20 cellular contexts compared by ENCODE assay signal in the genomic region with DNA sequence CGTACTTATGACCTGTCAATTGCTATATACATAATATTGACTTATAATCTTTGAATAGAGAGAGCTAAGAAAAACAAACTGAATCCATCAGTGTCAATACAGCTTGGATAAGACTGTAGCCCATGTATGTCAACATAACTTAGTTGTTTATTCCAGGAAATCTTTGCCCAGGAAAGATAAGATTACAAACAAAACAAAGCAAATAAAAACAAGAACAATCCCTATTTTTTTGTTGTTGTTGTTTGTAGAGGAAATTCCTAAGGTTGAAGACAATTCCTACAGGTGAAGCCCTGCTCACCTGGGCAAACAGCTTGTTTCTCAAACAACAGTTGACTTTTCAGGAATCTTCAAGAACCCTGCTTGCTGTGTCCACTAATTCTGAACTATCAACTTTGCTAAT.
A peak's percentile ranks its signal among the peaks of the same experiment; 100 is the strongest.
DNase-seq lines count a peak whose midpoint lies in the region; ATAC-seq, FAIRE-seq and TF ChIP-seq lines count a peak whose summit lies in the region.
"Had no signal": no experiment of that assay in that cellular context is flagged by ENCODE, and none has a peak within 500 bp of the region (broad histone marks: within the 10 kb centered on the region; RNA-seq: fewer than 3 reads in every experiment).

No MANE protein-coding gene starts in this region.

- H3K4me3 Mint-ChIP-seq in GM23338 (no peak overlapping the region), astrocyte (ENCODE audit: unreplicated experiment) (no peak overlapping the region)
- H3K4me3 Mint-ChIP-seq: CD4-positive, CD25-positive, alpha-beta regulatory T cell; CD8-positive, alpha-beta T cell; HFFc6 had no signal

- peak; percentile 12 for DNase-seq in GM23338 (ENCODE audit: low spot score)
- DNase-seq in LNCaP clone FGC (ENCODE audit: low read depth) = peak; percentile 70
- no peak for DNase-seq in astrocyte (ENCODE audit: low read depth)
- peak; percentile 44 for DNase-seq in mesendoderm
- DNase-seq in coronary artery (ENCODE audit: low spot score) = no peak
- DNase-seq in foreskin keratinocyte = no peak
- no peak for DNase-seq in activated naive CD4-positive, alpha-beta T cell treated with anti-CD3 and anti-CD28 coated beads, Interleukin-2, amount 50 U/mL, for 16 hours
- DNase-seq: Caco-2; CD4-positive, CD25-positive, alpha-beta regulatory T cell; CD8-positive, alpha-beta T cell; DMS153; DMS79 treated with DMSO at 0.1 percent for 48 hours; GF-D8; HFFc6 had no signal

- no peak overlapping the region for H3K56ac ChIP-seq in mesendoderm (ENCODE audit: low read length)

- peak overlapping the region; percentile 41; the same call in 1 of the 2 replicates for H3K27ac ChIP-seq in GM23338 (ENCODE audit: low read depth)
- no peak overlapping the region for H3K27ac ChIP-seq in astrocyte (ENCODE audit: low read depth, low read length)
- H3K27ac ChIP-seq in mesendoderm (ENCODE audit: low read depth, low read length) = no peak overlapping the region
- no peak overlapping the region for H3K27ac ChIP-seq in coronary artery
- H3K27ac ChIP-seq in foreskin keratinocyte = no peak overlapping the region
- H3K27ac ChIP-seq: BLaER1, C4-2B had no signal

- H3K9me3 Mint-ChIP-seq in GM23338 (no peaks in the 10 kb centered on the region), astrocyte (ENCODE audit: unreplicated experiment) (no peaks in the 10 kb centered on the region)
- H3K9me3 Mint-ChIP-seq: CD8-positive, alpha-beta T cell; HFFc6 had no signal

- no peak overlapping the region for H3K23ac ChIP-seq in mesendoderm (ENCODE audit: low read length)

- H4K20me1 ChIP-seq in GM23338 (replicated peaks; ENCODE audit: insufficient read depth) (no peaks in the 10 kb centered on the region), astrocyte (ENCODE audit: insufficient read depth, low read length) (no peaks in the 10 kb centered on the region)
- H4K20me1 ChIP-seq: BLaER1 had no signal

- no CpG with 5 or more reads among the region's 1 CpG for WGBS in mesendoderm (ENCODE audit: extremely low coverage, insufficient coverage, low lambda C conversion rate)

- no peaks in the 10 kb centered on the region for H3K9me3 ChIP-seq in astrocyte (ENCODE audit: insufficient read depth, low read depth, low read length)
- H3K9me3 ChIP-seq: BLaER1, Caco-2, HAP-1 had no signal

- H3K9ac ChIP-seq in astrocyte (ENCODE audit: low read length) = no peak overlapping the region
- H3K9ac ChIP-seq in mesendoderm (ENCODE audit: low read length) = no peak overlapping the region
- H3K9ac ChIP-seq: BLaER1 had no signal

- no peak overlapping the region for H4K8ac ChIP-seq in mesendoderm (ENCODE audit: low read depth, low read length)

- ATAC-seq in GM23338 = no peak
- no peak for ATAC-seq in HG02981 (IDR thresholded peaks at IDR 0.05; ENCODE audit: unreplicated experiment)
- no peak for ATAC-seq in foreskin keratinocyte
- ATAC-seq: CD8-positive, alpha-beta T cell had no signal

- H3K18ac ChIP-seq in mesendoderm (ENCODE audit: low read length) = no peak overlapping the region

- H3K4me1 ChIP-seq in GM23338 (ENCODE audit: insufficient read depth) = peaks cover 42% of the 10 kb centered on the region
- H3K4me1 ChIP-seq in astrocyte (ENCODE audit: insufficient read depth, low read length) = peaks cover 10% of the 10 kb centered on the region
- H3K4me1 ChIP-seq in mesendoderm (ENCODE audit: control insufficient read depth, low read depth, low read length) = peaks cover 6% of the 10 kb centered on the region
- no peaks in the 10 kb centered on the region for H3K4me1 ChIP-seq in foreskin keratinocyte
- H3K4me1 ChIP-seq: BLaER1 had no signal

- H3K4me3 ChIP-seq in GM23338 (no peak overlapping the region), LNCaP clone FGC (ENCODE audit: low read depth, low read length) (no peak overlapping the region), astrocyte (ENCODE audit: insufficient read depth, low read depth, low read length) (no peak overlapping the region), mesendoderm (ENCODE audit: low read length) (no peak overlapping the region), coronary artery (no peak overlapping the region)
- H3K4me3 ChIP-seq: BLaER1, HAP-1 had no signal

- H3K4ac ChIP-seq in mesendoderm (ENCODE audit: low read depth, low read length) = no peak overlapping the region

- FAIRE-seq in astrocyte (lab: Jason Lieb, UNC) = peak; percentile 82
- FAIRE-seq: GM12891, GM18507 had no signal

- H2BK120ac ChIP-seq in mesendoderm (ENCODE audit: low read depth, low read length) = no peak overlapping the region

- H3K36me3 Mint-ChIP-seq in GM23338 (ENCODE audit: low read depth) (peaks cover 20% of the 10 kb centered on the region; the same call in 2 of the 3 replicates), astrocyte (ENCODE audit: low read depth, unreplicated experiment) (peaks cover 4% of the 10 kb centered on the region)
- H3K36me3 Mint-ChIP-seq: CD4-positive, CD25-positive, alpha-beta regulatory T cell; CD8-positive, alpha-beta T cell had no signal

- H3K27me3 Mint-ChIP-seq in GM23338 (ENCODE audit: insufficient read depth, low read depth, poor library complexity) (no peaks in the 10 kb centered on the region), astrocyte (ENCODE audit: low read depth, unreplicated experiment) (no peaks in the 10 kb centered on the region)
- H3K27me3 Mint-ChIP-seq: CD4-positive, CD25-positive, alpha-beta regulatory T cell had no signal

- no peak overlapping the region for H3K4me2 ChIP-seq in GM23338
- no peak overlapping the region for H3K4me2 ChIP-seq in astrocyte (ENCODE audit: low read length)
- H3K4me2 ChIP-seq in mesendoderm (ENCODE audit: low read length) = no peak overlapping the region
- H3K4me2 ChIP-seq: BLaER1 had no signal

- no peak overlapping the region for H2BK5ac ChIP-seq in mesendoderm (ENCODE audit: low read length)

- H2BK15ac ChIP-seq in mesendoderm (replicated peaks; ENCODE audit: low read depth) = no peak overlapping the region

- H4K5ac ChIP-seq in mesendoderm (ENCODE audit: low read length) = no peak overlapping the region

- no peaks in the 10 kb centered on the region for H3K9me2 ChIP-seq in GM23338 (ENCODE audit: insufficient read depth)

- peaks cover 37% of the 10 kb centered on the region for H3K4me1 Mint-ChIP-seq in GM23338
- peaks cover 8% of the 10 kb centered on the region for H3K4me1 Mint-ChIP-seq in astrocyte (ENCODE audit: low read depth, unreplicated experiment)
- H3K4me1 Mint-ChIP-seq: CD4-positive, CD25-positive, alpha-beta regulatory T cell had no signal

- H3K27me3 ChIP-seq in GM23338 (ENCODE audit: insufficient read depth) = no peaks in the 10 kb centered on the region
- H3K27me3 ChIP-seq in astrocyte (ENCODE audit: insufficient read depth, low read length) = no peaks in the 10 kb centered on the region
- H3K27me3 ChIP-seq in mesendoderm (ENCODE audit: insufficient read depth, low read length, poor library complexity) = no peaks in the 10 kb centered on the region
- no peaks in the 10 kb centered on the region for H3K27me3 ChIP-seq in foreskin keratinocyte
- H3K27me3 ChIP-seq: BLaER1 had no signal

- H3K36me3 ChIP-seq in GM23338 (ENCODE audit: insufficient read depth) (no peaks in the 10 kb centered on the region), astrocyte (ENCODE audit: insufficient read depth, low read length) (peaks cover 2% of the 10 kb centered on the region), mesendoderm (ENCODE audit: control insufficient read depth, insufficient read depth, low read length) (no peaks in the 10 kb centered on the region)
- H3K36me3 ChIP-seq: HAP-1 had no signal

- no peaks in the 10 kb centered on the region for H3F3A ChIP-seq in GM23338 (replicated peaks; ENCODE audit: low read depth)

- no peak overlapping the region for H2AK5ac ChIP-seq in mesendoderm (ENCODE audit: low read length)

- H3K79me1 ChIP-seq in mesendoderm (ENCODE audit: low read length) = no peaks in the 10 kb centered on the region

- TF ChIP-seq CTCF in GM23338 (conservative IDR thresholded peaks at IDR 0.05; ENCODE audit: low read depth in 2 of 2) = no peak
- no peak for TF ChIP-seq CTCF in LNCaP clone FGC (IDR thresholded peaks at IDR 0.05; ENCODE audit: control insufficient read depth, extremely low read depth, insufficient read depth)
- TF ChIP-seq CTCF in astrocyte (IDR thresholded peaks at IDR 0.05; ENCODE audit: insufficient read depth, low read depth, low read length) = no peak
- TF ChIP-seq CTCF in coronary artery (IDR thresholded peaks at IDR 0.05) = no peak
- no peak for TF ChIP-seq CTCF in foreskin keratinocyte (conservative IDR thresholded peaks at IDR 0.05)

- H2AFZ ChIP-seq in GM23338 = no peak overlapping the region
- H2AFZ ChIP-seq in astrocyte (ENCODE audit: low read depth, low read length) = no peak overlapping the region

- H3K79me2 ChIP-seq in GM23338 (replicated peaks; ENCODE audit: insufficient read depth) = no peaks in the 10 kb centered on the region
- H3K79me2 ChIP-seq in astrocyte (ENCODE audit: insufficient read depth, low read length) = no peaks in the 10 kb centered on the region
- no peaks in the 10 kb centered on the region for H3K79me2 ChIP-seq in mesendoderm (ENCODE audit: control insufficient read depth, insufficient read depth, low read length)

- H3K27ac Mint-ChIP-seq in GM23338 (peak overlapping the region; percentile 53), astrocyte (ENCODE audit: unreplicated experiment) (no peak overlapping the region)
- H3K27ac Mint-ChIP-seq: CD4-positive, CD25-positive, alpha-beta regulatory T cell; CD8-positive, alpha-beta T cell; HFFc6 had no signal

TF ChIP-seq in GM23338, 12 proteins besides CTCF, POLR2A, EP300 and RAD21 (continues in another document):
- TF ChIP-seq POLR2AphosphoS5 (IDR thresholded peaks at IDR 0.05; ENCODE audit: low read depth) (no peak), EZH2 (IDR thresholded peaks at IDR 0.05; ENCODE audit: low read depth, unreplicated experiment) (no peak), ZNF331 (CRISPR knock-in tag; IDR thresholded peaks at IDR 0.05; ENCODE audit: low read depth) (no peak), STAT1 (IDR thresholded peaks at IDR 0.05; ENCODE audit: unreplicated experiment) (no peak), ZNF114 (CRISPR knock-in tag; IDR thresholded peaks at IDR 0.05) (no peak), EZH2phosphoT487 (IDR thresholded peaks at IDR 0.05; ENCODE audit: unreplicated experiment) (no peak), NANOG (IDR thresholded peaks at IDR 0.05; ENCODE audit: borderline replicate concordance) (no peak), JUNB (IDR thresholded peaks at IDR 0.05; ENCODE audit: unreplicated experiment) (no peak)
- TF ChIP-seq, protein P1, sequence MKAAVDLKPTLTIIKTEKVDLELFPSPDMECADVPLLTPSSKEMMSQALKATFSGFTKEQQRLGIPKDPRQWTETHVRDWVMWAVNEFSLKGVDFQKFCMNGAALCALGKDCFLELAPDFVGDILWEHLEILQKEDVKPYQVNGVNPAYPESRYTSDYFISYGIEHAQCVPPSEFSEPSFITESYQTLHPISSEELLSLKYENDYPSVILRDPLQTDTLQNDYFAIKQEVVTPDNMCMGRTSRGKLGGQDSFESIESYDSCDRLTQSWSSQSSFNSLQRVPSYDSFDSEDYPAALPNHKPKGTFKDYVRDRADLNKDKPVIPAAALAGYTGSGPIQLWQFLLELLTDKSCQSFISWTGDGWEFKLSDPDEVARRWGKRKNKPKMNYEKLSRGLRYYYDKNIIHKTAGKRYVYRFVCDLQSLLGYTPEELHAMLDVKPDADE (IDR thresholded peaks at IDR 0.05) = no peak

Comparison
In these comparisons a context has a peak if more than half of its experiments do, and no peak if none do; other contexts are left out.
1. DNase-seq: peak in GM23338 (single experiment), LNCaP clone FGC (single experiment) and mesendoderm (single experiment); none in astrocyte (single experiment), coronary artery (single experiment), foreskin keratinocyte (0 of 2) and activated naive CD4-positive, alpha-beta T cell treated with anti-CD3 and anti-CD28 coated beads, Interleukin-2, amount 50 U/mL, for 16 hours (single experiment).